ENCODE assay signal across 8 cellular contexts in the genomic region with DNA sequence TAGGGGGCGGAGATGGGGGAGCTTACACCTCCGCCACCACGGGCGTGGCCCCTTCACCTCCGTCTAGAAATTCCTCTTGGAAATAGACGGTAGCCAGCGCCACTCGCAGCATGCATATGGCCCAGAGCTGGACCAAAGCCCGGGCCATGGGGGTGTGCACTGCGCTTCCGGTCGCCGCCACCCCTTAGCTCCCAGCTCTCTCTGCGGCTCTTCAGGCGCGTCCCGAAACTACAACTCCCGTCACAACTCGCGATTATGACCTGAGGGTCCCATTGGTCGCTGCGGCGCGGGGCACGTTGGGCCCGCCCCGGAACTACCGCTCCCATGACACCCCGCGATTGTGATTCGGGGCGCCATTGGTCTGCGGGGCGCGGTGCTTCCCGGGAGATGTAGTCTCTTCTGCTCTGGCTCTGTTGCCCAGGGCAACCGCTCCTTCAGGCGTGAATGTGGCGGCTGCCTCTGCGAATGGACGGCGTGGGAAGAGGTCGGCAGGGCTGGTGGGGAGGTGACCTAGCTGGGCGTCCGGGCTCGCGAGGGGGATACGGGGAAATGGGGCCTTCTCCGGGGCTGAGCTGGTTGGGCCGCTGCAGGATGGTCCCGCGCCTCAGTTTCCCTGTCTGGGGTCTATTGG. TPM values are rescaled to one million over a fixed set of nuclear protein-coding genes. Genes with fewer than 3 reads are reported as not detected.
A peak's percentile ranks its signal among the peaks of the same experiment; 100 is the strongest.
DNase-seq lines count a peak whose midpoint lies in the region; ATAC-seq and TF ChIP-seq lines count a peak whose summit lies in the region.

A gene (plus strand): TSS at position 413 of the 631 bp plus-strand sequence. CDS start 4,399 bp downstream, outside the sequence.
A gene with protein sequence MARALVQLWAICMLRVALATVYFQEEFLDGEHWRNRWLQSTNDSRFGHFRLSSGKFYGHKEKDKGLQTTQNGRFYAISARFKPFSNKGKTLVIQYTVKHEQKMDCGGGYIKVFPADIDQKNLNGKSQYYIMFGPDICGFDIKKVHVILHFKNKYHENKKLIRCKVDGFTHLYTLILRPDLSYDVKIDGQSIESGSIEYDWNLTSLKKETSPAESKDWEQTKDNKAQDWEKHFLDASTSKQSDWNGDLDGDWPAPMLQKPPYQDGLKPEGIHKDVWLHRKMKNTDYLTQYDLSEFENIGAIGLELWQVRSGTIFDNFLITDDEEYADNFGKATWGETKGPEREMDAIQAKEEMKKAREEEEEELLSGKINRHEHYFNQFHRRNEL (minus strand): TSS at position 186 of the 631 bp plus-strand sequence. CDS start 38 bp downstream, at position 148.

- H3K36me3 ChIP-seq in CD4-positive, alpha-beta memory T cell (ENCODE audit: insufficient read depth, low read length): no peaks in the 10 kb centered on the region
- no peaks in the 10 kb centered on the region for H3K36me3 ChIP-seq in duodenal mucosa (ENCODE audit: control insufficient read depth in 1 of 2, insufficient read depth in 2 of 2, low read length in 2 of 2)

- no peaks in the 10 kb centered on the region for H3K9me3 ChIP-seq in CD4-positive, alpha-beta memory T cell (ENCODE audit: control insufficient read depth in 1 of 2, low read length in 2 of 2)
- H3K9me3 ChIP-seq in duodenal mucosa (ENCODE audit: control insufficient read depth in 1 of 2, low read length in 2 of 2): no peaks in the 10 kb centered on the region

- no peaks in the 10 kb centered on the region for H3K27me3 Mint-ChIP-seq in CD4-positive, alpha-beta memory T cell
- H3K27me3 Mint-ChIP-seq in activated CD4-positive, alpha-beta memory T cell treated with anti-CD3 and anti-CD28 coated beads, Interleukin-2, amount 10 ng/mL, durations not matched to agents 7 days and 5 days: no peaks in the 10 kb centered on the region

- peak within 1 kb of the TSS; percentile 51 to 69 for H3K9ac ChIP-seq in duodenal mucosa (ENCODE audit: low read depth in 1 of 2, low read length in 2 of 2)

- H3K27ac ChIP-seq in CD4-positive, alpha-beta memory T cell (ENCODE audit: low read depth, low read length): peak within 1 kb of the TSS; percentile 50
- H3K27ac ChIP-seq in duodenal mucosa (ENCODE audit: low read depth, low read length): no peak within 1 kb of the TSS

- no peak for TF ChIP-seq POLR2A in lower leg skin (IDR thresholded peaks at IDR 0.05)

- H3K4me3 ChIP-seq in CD4-positive, alpha-beta memory T cell (ENCODE audit: low read length in 2 of 2): peak within 1 kb of the TSS; percentile 65 to 75
- H3K4me3 ChIP-seq in duodenal mucosa (ENCODE audit: low read depth in 1 of 2, low read length in 2 of 2): peak within 1 kb of the TSS; percentile 72 to 85
- peak within 1 kb of the TSS; percentile 61 for H3K4me3 ChIP-seq in lower leg skin (ENCODE audit: low read depth, poor library complexity, severe bottlenecking)

- peaks cover 5 to 14% (median 9%) of the 10 kb centered on the region in 4 donors for H3K4me1 Mint-ChIP-seq in CD4-positive, alpha-beta memory T cell
- H3K4me1 Mint-ChIP-seq in activated CD4-positive, alpha-beta memory T cell treated with anti-CD3 and anti-CD28 coated beads, Interleukin-2, amount 10 ng/mL, durations not matched to agents 7 days and 5 days: peaks cover 25% of the 10 kb centered on the region

- CTCF ChIA-PET in CD4-positive, alpha-beta memory T cell (lab: Charles Lee; ENCODE audit: partially characterized antibody): interaction anchor here (0.6 to 1.4 kb wide), 4 partner anchors 44 to 161 kb away, joined by 3 to 4 read pairs (median 3); no protein-coding TSS in a partner anchor
- CTCF ChIA-PET in activated CD4-positive, alpha-beta memory T cell treated with anti-CD3 and anti-CD28 coated beads, Interleukin-2, amount 10 ng/mL, durations not matched to agents 7 days and 5 days (lab: Charles Lee): interaction anchor here (0.5 to 1.4 kb wide), 6 partner anchors 8 to 1922 kb away, joined by 3 to 4 read pairs (median 3); no protein-coding TSS in a partner anchor

- peak within 1 kb of the TSS; percentile 79 to 97 (median 93) for H3K27ac Mint-ChIP-seq in CD4-positive, alpha-beta memory T cell
- H3K27ac Mint-ChIP-seq in activated CD4-positive, alpha-beta memory T cell treated with anti-CD3 and anti-CD28 coated beads, Interleukin-2, amount 10 ng/mL, durations not matched to agents 7 days and 5 days: peak within 1 kb of the TSS; percentile 71

- H3K9me3 Mint-ChIP-seq in CD4-positive, alpha-beta memory T cell: no peaks in the 10 kb centered on the region
- no peaks in the 10 kb centered on the region for H3K9me3 Mint-ChIP-seq in activated CD4-positive, alpha-beta memory T cell treated with anti-CD3 and anti-CD28 coated beads, Interleukin-2, amount 10 ng/mL, durations not matched to agents 7 days and 5 days

- peak within 1 kb of the TSS; percentile 89 to 95 (median 92) for H3K4me3 Mint-ChIP-seq in CD4-positive, alpha-beta memory T cell
- H3K4me3 Mint-ChIP-seq in activated CD4-positive, alpha-beta memory T cell treated with anti-CD3 and anti-CD28 coated beads, Interleukin-2, amount 10 ng/mL, durations not matched to agents 7 days and 5 days: peak within 1 kb of the TSS; percentile 96

- WGBS in lower leg skin, 2 donors: 1% methylated on average over 35 to 41 of the region's 52 CpGs

- peak; percentile 96 to 97 (median 96) for DNase-seq in CD4-positive, alpha-beta memory T cell
- DNase-seq in HK-2 (ENCODE audit: unreplicated experiment) (peak; percentile 99), NCI-H82 treated with DMSO at 0.1 percent for 48 hours (lab: John Stamatoyannopoulos, UW; ENCODE audit: unreplicated experiment) (peak; percentile 99), lower leg skin (ENCODE audit: low spot score in 2 of 2) (peak; percentile 98 to 100)
- peak; percentile 99 for DNase-seq in activated CD4-positive, alpha-beta memory T cell treated with anti-CD3 and anti-CD28 coated beads, Interleukin-2, amount 10 ng/mL, durations not matched to agents 7 days and 5 days
- DNase-seq in stimulated activated CD4-positive, alpha-beta T cell treated with anti-CD3 and anti-CD28 coated beads, Interleukin-4, amount 100 ng/mL, for 4 hours: peak; percentile 95 to 97

- POLR2A ChIA-PET in CD4-positive, alpha-beta memory T cell (lab: Charles Lee; ENCODE audit: partially characterized antibody): interaction anchor here (1.0 to 1.9 kb wide), 11 partner anchors 23 to 425 kb away, joined by 3 to 12 read pairs (median 5); a partner anchor contains a TSS
- POLR2A ChIA-PET in activated CD4-positive, alpha-beta memory T cell treated with anti-CD3 and anti-CD28 coated beads, Interleukin-2, amount 10 ng/mL, durations not matched to agents 7 days and 5 days (lab: Charles Lee): interaction anchor here (0.6 to 1.8 kb wide), 9 partner anchors 25 to 165 kb away, joined by 3 to 8 read pairs (median 3); a partner anchor contains a TSS

- intact Hi-C loops in CD4-positive, alpha-beta memory T cell (cut with micrococcal nuclease): loop anchor here (1.0 to 2.0 kb wide), 6 partner anchors 24 to 311 kb away; a partner anchor contains a TSS
- intact Hi-C loops in lower leg skin (cut with DNase I; ENCODE audit: low total_unique reads): no loop called here

- peak; percentile 98 for ATAC-seq in GM19455 (IDR thresholded peaks at IDR 0.05; ENCODE audit: unreplicated experiment)

- peaks cover 10% of the 10 kb centered on the region for H3K4me1 ChIP-seq in CD4-positive, alpha-beta memory T cell (ENCODE audit: insufficient read depth, low read length)
- peaks cover 0 to 12% of the 10 kb centered on the region in 2 donors for H3K4me1 ChIP-seq in duodenal mucosa (ENCODE audit: control insufficient read depth in 1 of 2, insufficient read depth in 2 of 2, low read length in 2 of 2)

- peaks cover 1 to 2% of the 10 kb centered on the region in 2 donors for H3K36me3 Mint-ChIP-seq in CD4-positive, alpha-beta memory T cell
- peaks cover 2% of the 10 kb centered on the region for H3K36me3 Mint-ChIP-seq in activated CD4-positive, alpha-beta memory T cell treated with anti-CD3 and anti-CD28 coated beads, Interleukin-2, amount 10 ng/mL, durations not matched to agents 7 days and 5 days (ENCODE audit: low read depth)

- H3K27me3 ChIP-seq in CD4-positive, alpha-beta memory T cell (ENCODE audit: insufficient read depth, low read length): no peaks in the 10 kb centered on the region
- H3K27me3 ChIP-seq in duodenal mucosa (ENCODE audit: control insufficient read depth in 1 of 2, insufficient read depth in 2 of 2, low read length in 2 of 2): no peaks in the 10 kb centered on the region

- no peak for TF ChIP-seq CTCF in lower leg skin (IDR thresholded peaks at IDR 0.05)

RNA-seq across cellular contexts. Expression of the first gene that starts in this region (rescaled TPM):
- 1 to 10 TPM; 4.6 to 6.7 TPM for total RNA-seq in CD4-positive, alpha-beta memory T cell
- 1 to 10 TPM in 1 of 2 donors, under 1 TPM in 1; 0.38 to 1.7 TPM for polyA plus RNA-seq in CD4-positive, alpha-beta memory T cell
- total RNA-seq in activated CD4-positive, alpha-beta memory T cell treated with anti-CD3 and anti-CD28 coated beads, Interleukin-2, amount 10 ng/mL, durations not matched to agents 7 days and 5 days: 1 to 10 TPM; 2.6 to 3.3 TPM
- 1 to 10 TPM; 3.7 to 5.0 (median 4.8) TPM for total RNA-seq in lower leg skin

RNA-seq across cellular contexts. Expression of the second gene that starts in this region (rescaled TPM):
- not detected for total RNA-seq in CD4-positive, alpha-beta memory T cell
- polyA plus RNA-seq in CD4-positive, alpha-beta memory T cell: not detected
- not detected for total RNA-seq in activated CD4-positive, alpha-beta memory T cell treated with anti-CD3 and anti-CD28 coated beads, Interleukin-2, amount 10 ng/mL, durations not matched to agents 7 days and 5 days
- total RNA-seq in lower leg skin: not detected
